34 cellular contexts compared by ENCODE assay signal in the genomic region with DNA sequence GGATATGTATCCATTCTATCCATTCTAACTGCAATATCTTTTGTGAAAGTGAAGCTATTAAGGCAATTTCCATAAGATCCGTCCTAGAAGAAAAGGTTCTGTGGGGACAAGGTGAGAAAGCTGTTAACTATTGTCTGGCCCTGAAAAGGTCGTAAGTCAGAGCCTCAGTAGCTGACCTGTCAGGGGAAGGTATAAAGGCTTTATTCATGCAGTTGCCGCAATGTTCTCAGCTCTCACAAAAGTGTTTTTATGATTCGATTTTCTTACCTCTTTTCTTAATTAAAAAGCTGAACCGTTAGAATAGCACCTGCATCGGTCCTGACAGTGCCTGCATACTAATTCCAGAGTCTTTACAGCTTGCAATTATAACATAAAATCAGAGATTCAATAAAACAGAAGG. TPM values are rescaled to one million over a fixed set of nuclear protein-coding genes. Genes with fewer than 3 reads are reported as not detected.
"Had no signal": no experiment of that assay in that cellular context is flagged by ENCODE, and none has a peak within 500 bp of the region (broad histone marks: within the 10 kb centered on the region; RNA-seq: fewer than 3 reads in every experiment).

No MANE protein-coding gene starts in this region.

- H3K27ac Mint-ChIP-seq: activated B cell treated with CpG ODN at 0.5 μM for 24 hours; activated CD8-positive, alpha-beta T cell treated with anti-CD3 and anti-CD28 coated beads for 36 hours; activated naive CD8-positive, alpha-beta T cell; activated T-helper 17 cell treated with anti-CD3 and anti-CD28 coated beads, Interleukin-2, amount 50 U/mL, for 72 hours; T-helper 17 cell; T-helper 2 cell treated with Interferon-gamma antibody and Interleukin-4, amounts not matched to agents 5 μg/mL and 100 μg/mL, for 36 hours had no signal

- H3K4me3 Mint-ChIP-seq: activated B cell treated with CpG ODN at 0.5 μM for 24 hours; activated CD8-positive, alpha-beta T cell treated with anti-CD3 and anti-CD28 coated beads for 36 hours; activated naive CD8-positive, alpha-beta T cell; activated T-cell treated with anti-CD3 and anti-CD28 coated beads, Interleukin-2, amount 50 U/mL, for 4 hours; activated T-helper 17 cell treated with anti-CD3 and anti-CD28 coated beads, Interleukin-2, amount 50 U/mL, for 72 hours; T-helper 17 cell; T-helper 2 cell treated with Interferon-gamma antibody and Interleukin-4, amounts not matched to agents 5 μg/mL and 100 μg/mL, for 36 hours had no signal

- H3K36me3 ChIP-seq: WERI-Rb-1 had no signal

- H3K27ac ChIP-seq: WERI-Rb-1 had no signal

- ATAC-seq: activated CD4-positive, CD25-positive, alpha-beta regulatory T cell treated with anti-CD3 and anti-CD28 coated beads, Interleukin-2, amount 50 U/mL, for 24 hours; activated CD8-positive, alpha-beta T cell treated with anti-CD3 and anti-CD28 coated beads for 36 hours; activated T-cell treated with anti-CD3 and anti-CD28 coated beads, Interleukin-2, amount 50 U/mL, for 4 hours; activated T-helper 17 cell treated with anti-CD3 and anti-CD28 coated beads, Interleukin-2, amount 50 U/mL, for 72 hours; esophagus mucosa; T-helper 17 cell had no signal

- H3K9me3 Mint-ChIP-seq: activated B cell treated with CpG ODN at 0.5 μM for 24 hours; activated T-cell treated with anti-CD3 and anti-CD28 coated beads, Interleukin-2, amount 50 U/mL, for 4 hours; T-helper 2 cell treated with Interferon-gamma antibody and Interleukin-4, amounts not matched to agents 5 μg/mL and 100 μg/mL, for 36 hours had no signal

- FAIRE-seq: astrocyte, colon, endometrium, frontal cortex had no signal

- H3K36me3 Mint-ChIP-seq: activated naive CD8-positive, alpha-beta T cell had no signal

- H3K4me1 Mint-ChIP-seq: activated B cell treated with CpG ODN at 0.5 μM for 24 hours; activated T-helper 17 cell treated with anti-CD3 and anti-CD28 coated beads, Interleukin-2, amount 50 U/mL, for 72 hours; T-helper 17 cell had no signal

- DNase-seq: activated B cell treated with CpG ODN at 0.5 μM for 24 hours; activated CD4-positive, alpha-beta T cell treated with anti-CD3 and anti-CD28 coated beads for 48 hours; activated CD4-positive, alpha-beta T cell treated with anti-CD3 and anti-CD28 coated beads, Interleukin-2, amount 50 U/mL, for 1 hour; activated CD4-positive, alpha-beta T cell treated with anti-CD3 and anti-CD28 coated beads, Interleukin-2, amount 50 U/mL, for 48 hours; activated CD8-positive, alpha-beta memory T cell treated with anti-CD3 and anti-CD28 coated beads for 24 hours; activated CD8-positive, alpha-beta T cell treated with anti-CD3 and anti-CD28 coated beads for 36 hours; activated effector memory CD4-positive, alpha-beta T cell treated with Interleukin-2 at 50 U/mL for 16 hours; activated gamma-delta T cell treated with Interleukin-2 at 50 U/mL for 16 hours; activated naive CD4-positive, alpha-beta T cell treated with anti-CD3 and anti-CD28 coated beads, Interleukin-2, amount 50 U/mL, for 16 hours; activated naive CD4-positive, alpha-beta T cell treated with Interleukin-2 at 50 U/mL for 16 hours; activated T-cell treated with anti-CD3 and anti-CD28 coated beads, Interleukin-2, amount 50 U/mL, for 4 hours; amniotic stem cell; anterior cingulate cortex; caudate nucleus; cortex of kidney; dermis blood vessel endothelial cell; effector CD8-positive, alpha-beta T cell; foreskin fibroblast; head of caudate nucleus; T-helper 1 cell; T-helper 17 cell; T1000; WERI-Rb-1 had no signal

RNA-seq across cellular contexts. Expression of a gene that starts 24.7 kb away (rescaled TPM):
- total RNA-seq: activated B cell treated with CpG ODN at 0.5 μM for 24 hours; activated CD8-positive, alpha-beta T cell treated with anti-CD3 and anti-CD28 coated beads for 36 hours; activated T-cell treated with anti-CD3 and anti-CD28 coated beads, Interleukin-2, amount 50 U/mL, for 4 hours; activated T-helper 17 cell treated with anti-CD3 and anti-CD28 coated beads, Interleukin-2, amount 50 U/mL, for 72 hours; astrocyte; dermis blood vessel endothelial cell; epithelial cell of proximal tubule; esophagus mucosa; T-helper 17 cell had no signal
- polyA plus RNA-seq: adipose tissue had no signal

RNA-seq across cellular contexts. Expression of a gene that starts 27.6 kb away (rescaled TPM):
- total RNA-seq: activated B cell treated with CpG ODN at 0.5 μM for 24 hours; activated CD8-positive, alpha-beta T cell treated with anti-CD3 and anti-CD28 coated beads for 36 hours; activated T-cell treated with anti-CD3 and anti-CD28 coated beads, Interleukin-2, amount 50 U/mL, for 4 hours; activated T-helper 17 cell treated with anti-CD3 and anti-CD28 coated beads, Interleukin-2, amount 50 U/mL, for 72 hours; dermis blood vessel endothelial cell; epithelial cell of proximal tubule; T-helper 17 cell had no signal
